ENCODE assay signal across 29 cellular contexts in the genomic region with DNA sequence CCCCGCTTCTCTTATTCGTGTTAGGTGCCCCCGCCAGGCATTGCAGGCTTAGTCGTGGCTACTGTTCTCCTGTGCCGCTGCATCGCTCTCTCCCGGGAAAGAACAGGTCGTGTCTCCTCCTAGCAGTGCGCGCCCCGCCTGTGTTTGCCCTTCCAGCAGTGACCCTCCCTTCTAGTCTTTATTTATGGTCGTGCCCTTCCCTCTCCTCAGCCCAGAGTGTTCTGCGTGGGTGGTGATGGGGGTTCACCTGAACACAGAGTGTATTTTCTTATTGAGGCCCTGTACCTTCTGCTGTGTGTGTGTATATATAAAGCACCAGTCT. TPM values are rescaled to one million over a fixed set of nuclear protein-coding genes. Genes with fewer than 3 reads are reported as not detected.
A peak's percentile ranks its signal among the peaks of the same experiment; 100 is the strongest.
DNase-seq lines count a peak whose midpoint lies in the region; ATAC-seq and TF ChIP-seq lines count a peak whose summit lies in the region.
"Had no signal": no experiment of that assay in that cellular context is flagged by ENCODE, and none has a peak within 500 bp of the region (broad histone marks: within the 10 kb centered on the region; RNA-seq: fewer than 3 reads in every experiment).

No MANE protein-coding gene starts in this region.

- no peak overlapping the region for H3K4me2 ChIP-seq in neural progenitor cell
- H3K4me2 ChIP-seq in hepatocyte: no peak overlapping the region
- H3K4me2 ChIP-seq: A549 had no signal

- H3K9me3 Mint-ChIP-seq in activated CD4-positive, alpha-beta memory T cell treated with anti-CD3 and anti-CD28 coated beads for 36 hours: no peaks in the 10 kb centered on the region
- no peaks in the 10 kb centered on the region for H3K9me3 Mint-ChIP-seq in activated CD4-positive, alpha-beta memory T cell treated with anti-CD3 and anti-CD28 coated beads, Interleukin-2, amount 10 ng/mL, durations not matched to agents 7 days and 5 days
- peaks cover 1% of the 10 kb centered on the region for H3K9me3 Mint-ChIP-seq in endodermal cell
- peaks cover under 1% of the 10 kb centered on the region for H3K9me3 Mint-ChIP-seq in neural progenitor cell
- peaks cover 0 to 4% (median 0%) of the 10 kb centered on the region in 11 donors for H3K9me3 Mint-ChIP-seq in naive thymus-derived CD4-positive, alpha-beta T cell
- H3K9me3 Mint-ChIP-seq: activated B cell treated with CpG ODN at 0.5 μM for 24 hours; activated naive CD4-positive, alpha-beta T cell treated with anti-CD3 and anti-CD28 coated beads for 36 hours; memory B cell; T-cell had no signal

- intact Hi-C loops in activated CD4-positive, alpha-beta memory T cell treated with anti-CD3 and anti-CD28 coated beads for 36 hours (cut with micrococcal nuclease): no loop called here
- intact Hi-C loops in naive thymus-derived CD4-positive, alpha-beta T cell (cut with micrococcal nuclease): no loop called here

- TF ChIP-seq CTCF in HEK293 (tag by site-specific recombination; IDR thresholded peaks at IDR 0.05): no peak
- TF ChIP-seq CTCF in endodermal cell (conservative IDR thresholded peaks at IDR 0.05): no peak
- TF ChIP-seq CTCF in neural progenitor cell (IDR thresholded peaks at IDR 0.05): no peak
- TF ChIP-seq CTCF in hepatocyte (IDR thresholded peaks at IDR 0.05; ENCODE audit: poor library complexity): no peak

- POLR2A ChIA-PET in activated CD4-positive, alpha-beta memory T cell treated with anti-CD3 and anti-CD28 coated beads for 36 hours (lab: Charles Lee): no interaction called here
- POLR2A ChIA-PET in activated CD4-positive, alpha-beta memory T cell treated with anti-CD3 and anti-CD28 coated beads, Interleukin-2, amount 10 ng/mL, durations not matched to agents 7 days and 5 days (lab: Charles Lee): no interaction called here
- POLR2A ChIA-PET in HEK293 (lab: Yijun Ruan, JAX): interaction anchor here (1.0 kb wide), 1 partner anchor 30 kb away, joined by 4 read pairs; no protein-coding TSS in a partner anchor
- POLR2A ChIA-PET in naive thymus-derived CD4-positive, alpha-beta T cell (lab: Charles Lee): no interaction called here

- H3K27me3 Mint-ChIP-seq in activated CD4-positive, alpha-beta memory T cell treated with anti-CD3 and anti-CD28 coated beads for 36 hours: no peaks in the 10 kb centered on the region
- no peaks in the 10 kb centered on the region for H3K27me3 Mint-ChIP-seq in activated CD4-positive, alpha-beta memory T cell treated with anti-CD3 and anti-CD28 coated beads, Interleukin-2, amount 10 ng/mL, durations not matched to agents 7 days and 5 days
- no peaks in the 10 kb centered on the region for H3K27me3 Mint-ChIP-seq in endodermal cell (ENCODE audit: insufficient read depth)
- H3K27me3 Mint-ChIP-seq in neural progenitor cell (ENCODE audit: insufficient read depth, low read depth): peaks cover 12% of the 10 kb centered on the region
- H3K27me3 Mint-ChIP-seq in naive thymus-derived CD4-positive, alpha-beta T cell: no peaks in the 10 kb centered on the region
- H3K27me3 Mint-ChIP-seq: activated B cell treated with CpG ODN at 0.5 μM for 24 hours, memory B cell, T-cell had no signal

- H3K27ac Mint-ChIP-seq in activated CD4-positive, alpha-beta memory T cell treated with anti-CD3 and anti-CD28 coated beads for 36 hours: peak overlapping the region; percentile 42
- H3K27ac Mint-ChIP-seq in activated CD4-positive, alpha-beta memory T cell treated with anti-CD3 and anti-CD28 coated beads, Interleukin-2, amount 10 ng/mL, durations not matched to agents 7 days and 5 days: no peak overlapping the region
- H3K27ac Mint-ChIP-seq in endodermal cell (peak overlapping the region; percentile 17), neural progenitor cell (peak overlapping the region; percentile 64)
- H3K27ac Mint-ChIP-seq in naive thymus-derived CD4-positive, alpha-beta T cell: peak overlapping the region in 3 of 9 donors; percentile 10 to 79 (median 71)
- H3K27ac Mint-ChIP-seq: activated B cell treated with CpG ODN at 0.5 μM for 24 hours, memory B cell, T-cell had no signal

- no peak overlapping the region for H3K9ac ChIP-seq in endodermal cell (ENCODE audit: extremely low read depth, low read length, poor library complexity, severe bottlenecking)
- H3K9ac ChIP-seq in neural progenitor cell: no peak overlapping the region

- no peaks in the 10 kb centered on the region for H3K4me1 ChIP-seq in HEK293 (ENCODE audit: control insufficient read depth, insufficient read depth, low read length)
- H3K4me1 ChIP-seq in endodermal cell (ENCODE audit: control insufficient read depth, insufficient read depth, low read length): no peaks in the 10 kb centered on the region
- no peaks in the 10 kb centered on the region for H3K4me1 ChIP-seq in neural progenitor cell
- no peaks in the 10 kb centered on the region for H3K4me1 ChIP-seq in naive thymus-derived CD4-positive, alpha-beta T cell (ENCODE audit: control insufficient read depth in 2 of 2, insufficient read depth in 2 of 2, low read length in 2 of 2)
- no peaks in the 10 kb centered on the region for H3K4me1 ChIP-seq in hepatocyte (ENCODE audit: insufficient read depth)
- H3K4me1 ChIP-seq: A549, BE2C, breast epithelium, heart right ventricle, SJSA1, upper lobe of left lung had no signal

- CTCF ChIA-PET in activated CD4-positive, alpha-beta memory T cell treated with anti-CD3 and anti-CD28 coated beads for 36 hours (lab: Charles Lee): no interaction called here
- CTCF ChIA-PET in activated CD4-positive, alpha-beta memory T cell treated with anti-CD3 and anti-CD28 coated beads, Interleukin-2, amount 10 ng/mL, durations not matched to agents 7 days and 5 days (lab: Charles Lee): no interaction called here
- CTCF ChIA-PET in HEK293 (lab: Yijun Ruan, JAX): no interaction called here
- CTCF ChIA-PET in naive thymus-derived CD4-positive, alpha-beta T cell (lab: Charles Lee): no interaction called here

- H3K9me3 ChIP-seq in HEK293 (ENCODE audit: control insufficient read depth, insufficient read depth, low read depth, low read length) (no peaks in the 10 kb centered on the region), endodermal cell (ENCODE audit: control insufficient read depth, low read length) (no peaks in the 10 kb centered on the region), neural progenitor cell (ENCODE audit: low read depth) (no peaks in the 10 kb centered on the region), hepatocyte (ENCODE audit: low read depth) (no peaks in the 10 kb centered on the region)
- no peaks in the 10 kb centered on the region for H3K9me3 ChIP-seq in naive thymus-derived CD4-positive, alpha-beta T cell (ENCODE audit: control insufficient read depth in 2 of 3, low read length in 3 of 3)
- H3K9me3 ChIP-seq: A549, BE2C, ovary, SJSA1, upper lobe of left lung had no signal

- no peak for ATAC-seq in naive thymus-derived CD4-positive, alpha-beta T cell
- ATAC-seq: esophagus mucosa, HCT116, heart right ventricle had no signal

- H3K27me3 ChIP-seq in endodermal cell (ENCODE audit: control insufficient read depth, insufficient read depth, low read length, poor library complexity, severe bottlenecking) (no peaks in the 10 kb centered on the region), neural progenitor cell (no peaks in the 10 kb centered on the region), hepatocyte (no peaks in the 10 kb centered on the region)
- H3K27me3 ChIP-seq in naive thymus-derived CD4-positive, alpha-beta T cell (ENCODE audit: control insufficient read depth in 2 of 2, insufficient read depth in 2 of 2, low read length in 2 of 2): no peaks in the 10 kb centered on the region
- H3K27me3 ChIP-seq: BE2C, ovary, SJSA1, upper lobe of left lung had no signal

- peaks cover 22% of the 10 kb centered on the region for H3K4me1 Mint-ChIP-seq in activated CD4-positive, alpha-beta memory T cell treated with anti-CD3 and anti-CD28 coated beads for 36 hours (ENCODE audit: low read depth)
- H3K4me1 Mint-ChIP-seq in activated CD4-positive, alpha-beta memory T cell treated with anti-CD3 and anti-CD28 coated beads, Interleukin-2, amount 10 ng/mL, durations not matched to agents 7 days and 5 days: peaks cover 11% of the 10 kb centered on the region
- H3K4me1 Mint-ChIP-seq in endodermal cell (no peaks in the 10 kb centered on the region), neural progenitor cell (peaks cover 5% of the 10 kb centered on the region)
- peaks cover 0 to 8% (median 0%) of the 10 kb centered on the region in 7 donors for H3K4me1 Mint-ChIP-seq in naive thymus-derived CD4-positive, alpha-beta T cell
- H3K4me1 Mint-ChIP-seq: activated B cell treated with CpG ODN at 0.5 μM for 24 hours, T-cell had no signal

- H3K79me2 ChIP-seq in neural progenitor cell (ENCODE audit: low read depth) (no peaks in the 10 kb centered on the region), hepatocyte (no peaks in the 10 kb centered on the region)

- peaks cover 7% of the 10 kb centered on the region for H3K36me3 Mint-ChIP-seq in activated CD4-positive, alpha-beta memory T cell treated with anti-CD3 and anti-CD28 coated beads for 36 hours
- peaks cover 13% of the 10 kb centered on the region for H3K36me3 Mint-ChIP-seq in activated CD4-positive, alpha-beta memory T cell treated with anti-CD3 and anti-CD28 coated beads, Interleukin-2, amount 10 ng/mL, durations not matched to agents 7 days and 5 days (ENCODE audit: low read depth)
- H3K36me3 Mint-ChIP-seq in endodermal cell (ENCODE audit: low read depth): peaks cover 57% of the 10 kb centered on the region
- H3K36me3 Mint-ChIP-seq in neural progenitor cell: peaks cover 34% of the 10 kb centered on the region
- peaks cover 0 to 28% (median 14%) of the 10 kb centered on the region in 5 donors for H3K36me3 Mint-ChIP-seq in naive thymus-derived CD4-positive, alpha-beta T cell

- H3K36me3 ChIP-seq in HEK293 (ENCODE audit: control insufficient read depth in 2 of 2, insufficient read depth in 1 of 2, low read length in 2 of 2) (peaks cover 24 to 62% of the 10 kb centered on the region in 2 experiments; a peak in 2 of 3 replicates), endodermal cell (ENCODE audit: control insufficient read depth, insufficient read depth, low read length) (peaks cover 19% of the 10 kb centered on the region), neural progenitor cell (no peaks in the 10 kb centered on the region), hepatocyte (replicated peaks; ENCODE audit: insufficient read depth, low read depth) (no peaks in the 10 kb centered on the region)
- peaks cover 0 to 45% (median 0%) of the 10 kb centered on the region in 3 experiments for H3K36me3 ChIP-seq in naive thymus-derived CD4-positive, alpha-beta T cell (ENCODE audit: control insufficient read depth in 2 of 3, insufficient read depth in 3 of 3, low read length in 3 of 3)
- H3K36me3 ChIP-seq: BE2C, breast epithelium, ovary had no signal

- H3K4me3 Mint-ChIP-seq in activated CD4-positive, alpha-beta memory T cell treated with anti-CD3 and anti-CD28 coated beads for 36 hours: no peak overlapping the region
- no peak overlapping the region for H3K4me3 Mint-ChIP-seq in activated CD4-positive, alpha-beta memory T cell treated with anti-CD3 and anti-CD28 coated beads, Interleukin-2, amount 10 ng/mL, durations not matched to agents 7 days and 5 days
- no peak overlapping the region for H3K4me3 Mint-ChIP-seq in endodermal cell
- no peak overlapping the region for H3K4me3 Mint-ChIP-seq in neural progenitor cell
- H3K4me3 Mint-ChIP-seq in naive thymus-derived CD4-positive, alpha-beta T cell: peak overlapping the region in 1 of 10 donors; percentile 6
- H3K4me3 Mint-ChIP-seq: activated B cell treated with CpG ODN at 0.5 μM for 24 hours; activated naive CD4-positive, alpha-beta T cell treated with anti-CD3 and anti-CD28 coated beads for 36 hours; memory B cell; T-cell had no signal

- no peak overlapping the region for H3K27ac ChIP-seq in HEK293 (ENCODE audit: extremely low read depth, low read depth, low read length)
- H3K27ac ChIP-seq in endodermal cell (ENCODE audit: low read depth, low read length): no peak overlapping the region
- H3K27ac ChIP-seq in neural progenitor cell: no peak overlapping the region
- no peak overlapping the region for H3K27ac ChIP-seq in naive thymus-derived CD4-positive, alpha-beta T cell (ENCODE audit: low read depth, low read length)
- no peak overlapping the region for H3K27ac ChIP-seq in hepatocyte
- H3K27ac ChIP-seq: A549, breast epithelium, heart right ventricle, ovary, SJSA1, upper lobe of left lung had no signal

- H3K9me2 ChIP-seq in hepatocyte (replicated peaks; ENCODE audit: insufficient read depth): no peaks in the 10 kb centered on the region

- DNase-seq in activated CD4-positive, alpha-beta memory T cell treated with anti-CD3 and anti-CD28 coated beads for 36 hours: no peak
- DNase-seq in activated CD4-positive, alpha-beta memory T cell treated with anti-CD3 and anti-CD28 coated beads, Interleukin-2, amount 10 ng/mL, durations not matched to agents 7 days and 5 days: no peak
- DNase-seq in endodermal cell (no peak), neural progenitor cell (ENCODE audit: low spot score) (no peak), RPMI8226 (no peak), hepatocyte (ENCODE audit: low spot score) (no peak)
- DNase-seq in naive thymus-derived CD4-positive, alpha-beta T cell: no peak
- DNase-seq: activated B cell treated with CpG ODN at 0.5 μM for 24 hours; activated naive CD4-positive, alpha-beta T cell treated with anti-CD3 and anti-CD28 coated beads for 36 hours; activated T-cell treated with anti-CD3 and anti-CD28 coated beads, Interleukin-2, amount 50 U/mL, for 1 hour; BE2C; effector memory CD4-positive, alpha-beta T cell; GDM1; heart right ventricle; NCI-H1092 treated with DMSO at 0.1 percent for 48 hours; NCI-H187 treated with DMSO at 0.1 percent for 48 hours; NCI-H345; NCI-H748 treated with DMSO at 0.1 percent for 48 hours; retina; T-cell; upper lobe of left lung had no signal

- H4K20me1 ChIP-seq in neural progenitor cell (ENCODE audit: low read depth) (no peaks in the 10 kb centered on the region), hepatocyte (ENCODE audit: insufficient read depth, poor library complexity, severe bottlenecking) (no peaks in the 10 kb centered on the region)

- H3K4me3 ChIP-seq in HEK293 (ENCODE audit: low read depth, low read length): no peak overlapping the region
- H3K4me3 ChIP-seq in endodermal cell (ENCODE audit: low read length): no peak overlapping the region
- no peak overlapping the region for H3K4me3 ChIP-seq in neural progenitor cell
- H3K4me3 ChIP-seq in naive thymus-derived CD4-positive, alpha-beta T cell (ENCODE audit: low read length): no peak overlapping the region
- H3K4me3 ChIP-seq in hepatocyte: no peak overlapping the region
- H3K4me3 ChIP-seq: A549, breast epithelium, heart right ventricle, ovary, SJSA1, upper lobe of left lung had no signal

- 96 to 97% methylated on average over 6 to 12 of the region's 13 CpGs for WGBS in endodermal cell (ENCODE audit: insufficient coverage in 1 of 2, insufficient read length in 1 of 2), 2 experiments
- 83% methylated on average over 13 of the region's 13 CpGs for WGBS in hepatocyte (ENCODE audit: low lambda C conversion rate, missing lambda C conversion rate)

- peaks cover 11% of the 10 kb centered on the region for H3F3A ChIP-seq in neural progenitor cell (ENCODE audit: low read depth)

- H2AFZ ChIP-seq in neural progenitor cell (replicated peaks): no peak overlapping the region
- H2AFZ ChIP-seq in hepatocyte: no peak overlapping the region

RNA-seq across cellular contexts. Expression of gene USP11, which starts 15.2 kb away (rescaled TPM):
- 10 to 100 TPM; 25.7 to 27.7 TPM for total RNA-seq in activated CD4-positive, alpha-beta memory T cell treated with anti-CD3 and anti-CD28 coated beads for 36 hours
- total RNA-seq in activated CD4-positive, alpha-beta memory T cell treated with anti-CD3 and anti-CD28 coated beads, Interleukin-2, amount 10 ng/mL, durations not matched to agents 7 days and 5 days: 10 to 100 TPM; 27.6 to 29.4 TPM
- total RNA-seq in endodermal cell (100 to 1,000 TPM; 113 to 214 TPM), neural progenitor cell (ENCODE audit: low replicate concordance) (106 and 158 TPM in 2 replicates), hepatocyte (75.3 and 89.2 TPM in 2 replicates)
- polyA plus RNA-seq in endodermal cell (2013, experiment 1 of 2): 126 TPM
- polyA plus RNA-seq in endodermal cell (2013, experiment 2 of 2): 106 TPM
- total RNA-seq in naive thymus-derived CD4-positive, alpha-beta T cell: 100 to 1,000 TPM in 1 of 5 experiments, 10 to 100 TPM in 4; 21.3 to 101 (median 77.0) TPM
- 10 to 100 TPM; 51.2 to 94.7 TPM for polyA plus RNA-seq in naive thymus-derived CD4-positive, alpha-beta T cell
- 199 and 232 TPM in 2 replicates for polyA plus RNA-seq in hepatocyte

RNA-seq across cellular contexts. Expression of gene CDK16, which starts 29.5 kb away (rescaled TPM):
- 10 to 100 TPM; 64.3 to 68.8 TPM for total RNA-seq in activated CD4-positive, alpha-beta memory T cell treated with anti-CD3 and anti-CD28 coated beads for 36 hours
- 10 to 100 TPM; 59.6 to 60.0 TPM for total RNA-seq in activated CD4-positive, alpha-beta memory T cell treated with anti-CD3 and anti-CD28 coated beads, Interleukin-2, amount 10 ng/mL, durations not matched to agents 7 days and 5 days
- total RNA-seq in endodermal cell (100 to 1,000 TPM; 167 to 245 TPM), neural progenitor cell (ENCODE audit: low replicate concordance) (166 and 248 TPM in 2 replicates), hepatocyte (121 and 130 TPM in 2 replicates)
- 166 TPM for polyA plus RNA-seq in endodermal cell (2013, experiment 1 of 2)
- 145 TPM for polyA plus RNA-seq in endodermal cell (2013, experiment 2 of 2)
- 100 to 1,000 TPM in 2 of 5 experiments, 10 to 100 TPM in 3; 51.8 to 112 (median 62.4) TPM for total RNA-seq in naive thymus-derived CD4-positive, alpha-beta T cell
- polyA plus RNA-seq in naive thymus-derived CD4-positive, alpha-beta T cell: 10 to 100 TPM in 1 of 2 donors, 1 to 10 TPM in 1; 6.4 to 15.7 TPM
- 190 and 210 TPM in 2 replicates for polyA plus RNA-seq in hepatocyte

RNA-seq across cellular contexts. Expression of gene UBA1, which starts 54.3 kb away (rescaled TPM):
- total RNA-seq in activated CD4-positive, alpha-beta memory T cell treated with anti-CD3 and anti-CD28 coated beads for 36 hours: 100 to 1,000 TPM; 266 to 278 TPM
- 100 to 1,000 TPM; 180 to 187 TPM for total RNA-seq in activated CD4-positive, alpha-beta memory T cell treated with anti-CD3 and anti-CD28 coated beads, Interleukin-2, amount 10 ng/mL, durations not matched to agents 7 days and 5 days
- 100 to 1,000 TPM; 233 to 448 TPM for total RNA-seq in endodermal cell
- polyA plus RNA-seq in endodermal cell (2013, experiment 1 of 2): 280 TPM
- polyA plus RNA-seq in endodermal cell (2013, experiment 2 of 2): 253 TPM
- total RNA-seq in neural progenitor cell (ENCODE audit: low replicate concordance): 291 and 537 TPM in 2 replicates
- 100 to 1,000 TPM in 4 of 5 experiments, 10 to 100 TPM in 1; 98.0 to 183 (median 118) TPM for total RNA-seq in naive thymus-derived CD4-positive, alpha-beta T cell
- 100 to 1,000 TPM; 145 to 187 TPM for polyA plus RNA-seq in naive thymus-derived CD4-positive, alpha-beta T cell
- 231 and 253 TPM in 2 replicates for total RNA-seq in hepatocyte
- 213 and 236 TPM in 2 replicates for polyA plus RNA-seq in hepatocyte
